ENCODE assay signal across 8 cellular contexts in the genomic region with DNA sequence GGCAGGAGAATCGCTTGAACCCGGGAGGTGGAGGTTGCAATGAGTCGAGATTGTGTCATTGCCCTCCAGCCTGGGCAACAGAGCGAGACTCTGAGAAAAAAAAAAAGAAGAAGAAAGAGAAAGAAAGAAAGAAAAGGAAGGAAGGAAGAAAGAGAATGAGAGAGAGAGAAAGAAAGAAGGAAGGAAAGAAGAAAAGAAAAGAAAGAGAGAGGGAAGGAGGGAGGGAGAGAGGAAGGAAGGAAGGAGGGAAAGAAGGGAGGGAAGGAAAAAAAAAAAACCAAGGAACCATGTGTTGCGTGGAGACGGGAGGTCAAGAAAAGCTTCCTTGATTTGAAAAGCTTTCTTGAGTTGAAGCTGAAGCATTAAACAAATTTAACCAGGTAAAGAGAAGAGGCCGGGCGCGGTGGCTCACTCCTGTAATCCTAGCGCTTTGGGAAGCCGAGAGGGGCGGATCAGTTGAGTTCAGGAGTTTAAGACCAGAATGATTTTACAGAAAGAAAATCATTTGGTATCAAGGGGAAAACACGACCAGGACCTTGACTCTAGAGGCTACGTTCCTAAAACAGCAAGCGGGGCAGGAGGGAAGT.
DNase-seq lines count a peak whose midpoint lies in the region; ATAC-seq and TF ChIP-seq lines count a peak whose summit lies in the region.

No MANE protein-coding gene starts in this region.

- peaks cover 0 to 2% (median 0%) of the 10 kb centered on the region in 3 donors for H3K36me3 Mint-ChIP-seq in CD8-positive, alpha-beta memory T cell
- H3K36me3 Mint-ChIP-seq in nephron (ENCODE audit: low read depth) = no peaks in the 10 kb centered on the region

- no peak overlapping the region for H2BK120ac ChIP-seq in IMR-90 (ENCODE audit: low read depth, low read length)

- H4K20me1 ChIP-seq in IMR-90 (ENCODE audit: insufficient read depth, low read length) = no peaks in the 10 kb centered on the region

- dilution Hi-C loops in IMR-90 (cut with HindIII; ENCODE audit: low sequenced_read_pairs, unreplicated experiment) = no loop called here

- no peak overlapping the region for H3K18ac ChIP-seq in IMR-90 (ENCODE audit: low read depth, low read length)

- TF ChIP-seq CTCF in IMR-90 (conservative IDR thresholded peaks at IDR 0.05; ENCODE audit: low read depth, low read length) = no peak
- TF ChIP-seq CTCF in dorsolateral prefrontal cortex (IDR thresholded peaks at IDR 0.05 in 54 of 56, conservative IDR thresholded peaks at IDR 0.05 in 2 of 56; ENCODE audit: low read depth in 1 of 56, partially characterized antibody in 56 of 56) = no peak
- TF ChIP-seq CTCF in nephron (IDR thresholded peaks at IDR 0.05; ENCODE audit: unreplicated experiment in 3 of 3) = no peak

- no peak for TF ChIP-seq POLR2A in IMR-90 (IDR thresholded peaks at IDR 0.05; ENCODE audit: low read depth, low read length)

- no peaks in the 10 kb centered on the region for H3K36me3 ChIP-seq in CD8-positive, alpha-beta memory T cell (ENCODE audit: insufficient read depth, low read length)
- H3K36me3 ChIP-seq in IMR-90 (ENCODE audit: control insufficient read depth, insufficient read depth, low read length) = no peaks in the 10 kb centered on the region

- no peak overlapping the region for H3K14ac ChIP-seq in IMR-90 (replicated peaks; ENCODE audit: low read depth, low read length)

- CTCF ChIA-PET in CD8-positive, alpha-beta memory T cell (lab: Charles Lee) = interaction anchor here (0.6 to 5.0 kb wide), 6 partner anchors 9 to 733 kb away, joined by 3 to 35 read pairs (median 4); a partner anchor contains a TSS
- CTCF ChIA-PET in IMR-90 (lab: Yijun Ruan, JAX) = interaction anchor here (0.6 kb wide), 1 partner anchor 602 kb away, joined by 4 read pairs; no protein-coding TSS in a partner anchor

- intact Hi-C loops in IMR-90 (cut with micrococcal nuclease) (no loop called here), dorsolateral prefrontal cortex (cut with DNase I) (loop anchor here (2.0 to 10.0 kb wide), 2 partner anchors 30 to 552 kb away; no protein-coding TSS in a partner anchor)

- peak overlapping the region; percentile 51 for H3K27ac ChIP-seq in CD8-positive, alpha-beta memory T cell (ENCODE audit: low read depth, low read length)
- H3K27ac ChIP-seq in IMR-90 (ENCODE audit: insufficient read depth, low read length) = no peak overlapping the region
- H3K27ac ChIP-seq in dorsolateral prefrontal cortex = peak overlapping the region in 2 of 59 donors; percentile 38 to 51

- no peak overlapping the region for H2BK20ac ChIP-seq in IMR-90 (ENCODE audit: low read depth, low read length)

- peaks cover 31 to 44% (median 39%) of the 10 kb centered on the region in 3 donors for H3K4me1 Mint-ChIP-seq in CD8-positive, alpha-beta memory T cell
- peaks cover 8% of the 10 kb centered on the region for H3K4me1 Mint-ChIP-seq in nephron

- H3K9me3 Mint-ChIP-seq in CD8-positive, alpha-beta memory T cell = no peaks in the 10 kb centered on the region
- no peaks in the 10 kb centered on the region for H3K9me3 Mint-ChIP-seq in nephron

- H3K27me3 ChIP-seq in CD8-positive, alpha-beta memory T cell (ENCODE audit: insufficient read depth, low read length, poor library complexity, severe bottlenecking) = no peaks in the 10 kb centered on the region
- no peaks in the 10 kb centered on the region for H3K27me3 ChIP-seq in IMR-90 (ENCODE audit: control insufficient read depth, insufficient read depth, low read length)
- no peaks in the 10 kb centered on the region for H3K27me3 ChIP-seq in dorsolateral prefrontal cortex

- H3K23ac ChIP-seq in IMR-90 (ENCODE audit: low read depth, low read length) = no peak overlapping the region

- no TSS peak for BruUV-seq in IMR-90 (replicated peaks; lab: Mats Ljungman, UMichigan)

- H3K9me1 ChIP-seq in IMR-90 (ENCODE audit: insufficient read depth, low read length) = no peaks in the 10 kb centered on the region

- H2AK5ac ChIP-seq in IMR-90 (ENCODE audit: low read depth, low read length) = no peak overlapping the region

- H4K91ac ChIP-seq in IMR-90 (ENCODE audit: insufficient read depth, low read depth, low read length) = no peak overlapping the region

- ATAC-seq in IMR-90 (ENCODE audit: low read depth) (no peak), GM21737 (IDR thresholded peaks at IDR 0.05; ENCODE audit: unreplicated experiment) (no peak)

- peaks cover 15% of the 10 kb centered on the region for H3K4me1 ChIP-seq in CD8-positive, alpha-beta memory T cell (ENCODE audit: insufficient read depth, low read length)
- no peaks in the 10 kb centered on the region for H3K4me1 ChIP-seq in IMR-90 (ENCODE audit: control insufficient read depth, insufficient read depth, low read length)

- H3K9ac ChIP-seq in IMR-90 (ENCODE audit: low read depth, low read length) = peak overlapping the region; percentile 17; the same call in 1 of the 2 replicates

- H2AFZ ChIP-seq in IMR-90 (replicated peaks; ENCODE audit: low read length, poor library complexity) = peak overlapping the region; percentile 88

- no peak overlapping the region for H2BK5ac ChIP-seq in IMR-90 (ENCODE audit: low read depth, low read length, poor library complexity, severe bottlenecking)

- peak overlapping the region in 6 of 8 donors; percentile 23 to 85 (median 74) for H3K27ac Mint-ChIP-seq in CD8-positive, alpha-beta memory T cell
- H3K27ac Mint-ChIP-seq in nephron = peak overlapping the region in 2 of 3 experiments; percentile 8 to 31

- H3K27me3 Mint-ChIP-seq in CD8-positive, alpha-beta memory T cell = no peaks in the 10 kb centered on the region
- peaks cover 9% of the 10 kb centered on the region for H3K27me3 Mint-ChIP-seq in nephron (ENCODE audit: low read depth)

- in situ Hi-C loops in IMR-90 (cut with MboI; ENCODE audit: low sequenced_read_pairs) = loop anchor here (10.0 kb wide), 1 partner anchor 648 kb away; a partner anchor contains a TSS

- no peaks in the 10 kb centered on the region for H3K9me3 ChIP-seq in CD8-positive, alpha-beta memory T cell (ENCODE audit: low read length)
- no peaks in the 10 kb centered on the region for H3K9me3 ChIP-seq in IMR-90 (ENCODE audit: control insufficient read depth, insufficient read depth, low read length)

- TF ChIP-seq RAD21 in IMR-90 (IDR thresholded peaks at IDR 0.05; ENCODE audit: low read length) = no peak

- no peak overlapping the region for H2BK15ac ChIP-seq in IMR-90 (ENCODE audit: low read depth, low read length)

- H4K5ac ChIP-seq in IMR-90 (ENCODE audit: low read depth, low read length) = no peak overlapping the region

- H2AK9ac ChIP-seq in IMR-90 (replicated peaks; ENCODE audit: low read depth, low read length, poor library complexity) = no peak overlapping the region

- H3K4ac ChIP-seq in IMR-90 (ENCODE audit: low read depth, low read length) = no peak overlapping the region

- POLR2A ChIA-PET in CD8-positive, alpha-beta memory T cell (lab: Charles Lee) = interaction anchor here (0.7 to 4.0 kb wide), 3 partner anchors 10 to 1826 kb away, joined by 12 to 26 read pairs (median 19); a partner anchor contains a TSS
- POLR2A ChIA-PET in IMR-90 (lab: Charles Lee; ENCODE audit: unreplicated experiment) = interaction anchor here (0.5 to 0.6 kb wide), 2 partner anchors 10 to 597 kb away, joined by 4 to 13 read pairs; a partner anchor contains a TSS

- H3K56ac ChIP-seq in IMR-90 (ENCODE audit: extremely low read depth, insufficient read depth, low read length) = no peak overlapping the region

- peak overlapping the region; percentile 87 for H3K4me2 ChIP-seq in IMR-90 (ENCODE audit: low read depth, low read length)

- H3K4me3 ChIP-seq in CD8-positive, alpha-beta memory T cell (ENCODE audit: low read length) = peak overlapping the region; percentile 75
- H3K4me3 ChIP-seq in IMR-90 (ENCODE audit: insufficient read depth, low read depth, low read length) = peak overlapping the region; percentile 49
- H3K4me3 ChIP-seq in dorsolateral prefrontal cortex = peak overlapping the region; percentile 26 to 69 (median 50)

- 34% methylated on average over 10 of the region's 15 CpGs; no CpG with 5 or more reads in 1 of the 2 experiments for WGBS in IMR-90 (ENCODE audit: extremely low coverage in 2 of 2, insufficient read length in 1 of 2), 2 experiments

- peak overlapping the region; percentile 79 to 93 (median 84) for H3K4me3 Mint-ChIP-seq in CD8-positive, alpha-beta memory T cell
- peak overlapping the region; percentile 74 to 84 (median 83) for H3K4me3 Mint-ChIP-seq in nephron

- H3K79me1 ChIP-seq in IMR-90 (ENCODE audit: low read depth in 1 of 2, low read length in 2 of 2) = no peaks in the 10 kb centered on the region

- H4K8ac ChIP-seq in IMR-90 (ENCODE audit: low read depth in 2 of 2, low read length in 2 of 2) = no peak overlapping the region

- no peak for DNase-seq in CD8-positive, alpha-beta memory T cell
- DNase-seq in IMR-90 (no peak), dorsolateral prefrontal cortex (no peak), OCI-M1 (lab: John Stamatoyannopoulos, UW) (no peak), GOT3 (lab: John Stamatoyannopoulos, UW) (no peak), HuH-7 (ENCODE audit: low spot score) (no peak)

TF ChIP-seq in IMR-90, 13 proteins besides CTCF, POLR2A, EP300 and RAD21:
- TF ChIP-seq MAZ (IDR thresholded peaks at IDR 0.05; ENCODE audit: borderline replicate concordance, low read depth, low read length) (no peak), NFE2L2 (IDR thresholded peaks at IDR 0.05; ENCODE audit: low read depth, low read length) (no peak), BHLHE40 (IDR thresholded peaks at IDR 0.05; ENCODE audit: low read depth, low read length) (no peak), FOS (IDR thresholded peaks at IDR 0.05; ENCODE audit: low read depth, low read length) (no peak), CHD1 (IDR thresholded peaks at IDR 0.05; ENCODE audit: low read depth, low read length) (no peak), MAFK (IDR thresholded peaks at IDR 0.05; ENCODE audit: low read depth, low read length) (no peak), RCOR1 (IDR thresholded peaks at IDR 0.05; ENCODE audit: insufficient replicate concordance, low read length) (no peak)
- TF ChIP-seq, protein P1, sequence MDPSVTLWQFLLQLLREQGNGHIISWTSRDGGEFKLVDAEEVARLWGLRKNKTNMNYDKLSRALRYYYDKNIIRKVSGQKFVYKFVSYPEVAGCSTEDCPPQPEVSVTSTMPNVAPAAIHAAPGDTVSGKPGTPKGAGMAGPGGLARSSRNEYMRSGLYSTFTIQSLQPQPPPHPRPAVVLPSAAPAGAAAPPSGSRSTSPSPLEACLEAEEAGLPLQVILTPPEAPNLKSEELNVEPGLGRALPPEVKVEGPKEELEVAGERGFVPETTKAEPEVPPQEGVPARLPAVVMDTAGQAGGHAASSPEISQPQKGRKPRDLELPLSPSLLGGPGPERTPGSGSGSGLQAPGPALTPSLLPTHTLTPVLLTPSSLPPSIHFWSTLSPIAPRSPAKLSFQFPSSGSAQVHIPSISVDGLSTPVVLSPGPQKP (IDR thresholded peaks at IDR 0.05; ENCODE audit: borderline replicate concordance, low read depth, low read length) = no peak
